Comparison of ENCODE assay signal across 16 cellular contexts in the genomic region with DNA sequence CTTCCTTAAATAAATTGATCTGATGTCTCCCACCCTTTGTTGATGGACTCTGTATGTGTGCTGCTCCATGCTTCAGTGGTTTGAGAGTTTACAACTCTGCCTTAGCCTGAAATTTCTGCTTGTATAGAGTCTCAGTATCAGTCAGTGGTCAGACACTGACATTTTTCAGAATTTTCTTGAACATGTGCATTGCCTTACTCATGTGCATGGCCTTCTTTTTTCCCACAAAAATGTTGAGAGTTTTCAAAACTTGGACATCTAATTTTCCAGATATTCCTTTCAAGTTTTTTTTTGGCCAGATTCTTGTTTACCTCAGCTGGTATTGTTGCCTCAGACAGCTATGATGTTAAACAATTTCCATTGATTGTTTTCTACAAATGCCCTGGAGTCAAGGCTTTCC.
A peak's percentile ranks its signal among the peaks of the same experiment; 100 is the strongest.
DNase-seq lines count a peak whose midpoint lies in the region; ATAC-seq and TF ChIP-seq lines count a peak whose summit lies in the region.
"Had no signal": no experiment of that assay in that cellular context is flagged by ENCODE, and none has a peak within 500 bp of the region (broad histone marks: within the 10 kb centered on the region; RNA-seq: fewer than 3 reads in every experiment).

No MANE protein-coding gene starts in this region.

- peak overlapping the region; percentile 53 for H3K4me2 ChIP-seq in smooth muscle cell
- H3K4me2 ChIP-seq: BLaER1 treated with 17β-estradiol and CSF1 and Interleukin-3, amounts not matched to agents 10 nM and 100 nM had no signal

- H3K36me3 ChIP-seq in smooth muscle cell (ENCODE audit: low read depth): no peaks in the 10 kb centered on the region
- H3K36me3 ChIP-seq: BLaER1 treated with 17β-estradiol and CSF1 and Interleukin-3, amounts not matched to agents 10 nM and 100 nM had no signal

- H3F3A ChIP-seq in smooth muscle cell (ENCODE audit: low read depth): no peaks in the 10 kb centered on the region

- DNase-seq in amniotic epithelial cell (ENCODE audit: low read depth) (peak; percentile 1), choroid plexus epithelial cell (ENCODE audit: low read depth) (peak; percentile 46), nephron progenitor cell (no peak), smooth muscle cell (lab: John Stamatoyannopoulos, UW; ENCODE audit: unreplicated experiment) (no peak), anterior cingulate cortex (lab: John Stamatoyannopoulos, UW) (no peak), HT-29 (ENCODE audit: low spot score) (no peak)
- no peak for DNase-seq in activated CD8-positive, alpha-beta memory T cell treated with anti-CD3 and anti-CD28 coated beads, Interleukin-2, amount 50 U/mL, for 48 hours
- DNase-seq: ACHN; Calu3; CD4-positive, CD25-positive, alpha-beta regulatory T cell; DMS 273 treated with DMSO at 0.1 percent for 48 hours; HCEC 1CT; HFFc6 had no signal

- H3K27me3 ChIP-seq in smooth muscle cell (ENCODE audit: low read depth): peaks cover 2% of the 10 kb centered on the region
- H3K27me3 ChIP-seq: BLaER1 treated with 17β-estradiol and CSF1 and Interleukin-3, amounts not matched to agents 10 nM and 100 nM had no signal

- no peaks in the 10 kb centered on the region for H3K4me1 ChIP-seq in smooth muscle cell (ENCODE audit: low read depth)

- peaks cover 17% of the 10 kb centered on the region for H3K4me1 Mint-ChIP-seq in nephron progenitor cell
- H3K4me1 Mint-ChIP-seq: CD4-positive, CD25-positive, alpha-beta regulatory T cell had no signal

- peak overlapping the region; percentile 20 for H2AFZ ChIP-seq in smooth muscle cell (ENCODE audit: low read depth)

- H3K36me3 Mint-ChIP-seq in nephron progenitor cell (ENCODE audit: low read depth): peaks cover 19% of the 10 kb centered on the region
- H3K36me3 Mint-ChIP-seq: CD4-positive, CD25-positive, alpha-beta regulatory T cell had no signal

- H3K4me3 ChIP-seq in choroid plexus epithelial cell (ENCODE audit: low read depth, low read length): no peak overlapping the region
- no peak overlapping the region for H3K4me3 ChIP-seq in smooth muscle cell
- H3K4me3 ChIP-seq: BLaER1 treated with 17β-estradiol and CSF1 and Interleukin-3, amounts not matched to agents 10 nM and 100 nM; GM12878 had no signal

- peaks cover 3% of the 10 kb centered on the region for H3K27me3 Mint-ChIP-seq in nephron progenitor cell (ENCODE audit: low read depth, poor library complexity)
- H3K27me3 Mint-ChIP-seq: CD4-positive, CD25-positive, alpha-beta regulatory T cell had no signal

- ATAC-seq in GM19452 (IDR thresholded peaks at IDR 0.05; ENCODE audit: unreplicated experiment): no peak
- ATAC-seq: GM12878 had no signal

- TF ChIP-seq CTCF in choroid plexus epithelial cell (conservative IDR thresholded peaks at IDR 0.05; ENCODE audit: low read depth, low read length) (no peak), nephron progenitor cell (IDR thresholded peaks at IDR 0.05) (no peak), smooth muscle cell (IDR thresholded peaks at IDR 0.05; ENCODE audit: borderline replicate concordance, insufficient read depth, poor library complexity, severe bottlenecking) (no peak)

- H3K27ac Mint-ChIP-seq in nephron progenitor cell: peak overlapping the region; percentile 17
- H3K27ac Mint-ChIP-seq: CD4-positive, CD25-positive, alpha-beta regulatory T cell; HFFc6 had no signal

- H4K20me1 ChIP-seq in smooth muscle cell (ENCODE audit: low read depth): no peaks in the 10 kb centered on the region
- H4K20me1 ChIP-seq: BLaER1 treated with 17β-estradiol and CSF1 and Interleukin-3, amounts not matched to agents 10 nM and 100 nM had no signal

- H3K4me3 Mint-ChIP-seq in nephron progenitor cell: no peak overlapping the region
- H3K4me3 Mint-ChIP-seq: CD4-positive, CD25-positive, alpha-beta regulatory T cell; HFFc6 had no signal

- H3K9ac ChIP-seq in smooth muscle cell (ENCODE audit: low read depth): no peak overlapping the region
- H3K9ac ChIP-seq: BLaER1 treated with 17β-estradiol and CSF1 and Interleukin-3, amounts not matched to agents 10 nM and 100 nM had no signal

- no peaks in the 10 kb centered on the region for H3K9me3 ChIP-seq in smooth muscle cell (replicated peaks; ENCODE audit: low read depth)

- H3K9me3 Mint-ChIP-seq in nephron progenitor cell: peaks cover 39% of the 10 kb centered on the region

- H3K79me2 ChIP-seq in smooth muscle cell (ENCODE audit: low read depth): no peaks in the 10 kb centered on the region

- peak overlapping the region; percentile 76 for H3K27ac ChIP-seq in smooth muscle cell (ENCODE audit: low read depth)
- H3K27ac ChIP-seq: BLaER1 treated with 17β-estradiol and CSF1 and Interleukin-3, amounts not matched to agents 10 nM and 100 nM had no signal

Comparison
In these comparisons a context has a peak if more than half of its experiments do, and no peak if none do; other contexts are left out.
1. DNase-seq: peak in amniotic epithelial cell (single experiment) and choroid plexus epithelial cell (single experiment); none in nephron progenitor cell (single experiment), smooth muscle cell (single experiment), activated CD8-positive, alpha-beta memory T cell treated with anti-CD3 and anti-CD28 coated beads, Interleukin-2, amount 50 U/mL, for 48 hours (single experiment), anterior cingulate cortex (0 of 58) and HT-29 (single experiment).